9 cellular contexts compared by ENCODE assay signal in genomic region chr1:157558119-157558518, GRCh38. TPM values are rescaled to one million over a fixed set of nuclear protein-coding genes. Genes with fewer than 3 reads are reported as not detected.
"Had no signal": no experiment of that assay in that cellular context is flagged by ENCODE, and none has a peak within 500 bp of the region (broad histone marks: within the 10 kb centered on the region; RNA-seq: fewer than 3 reads in every experiment).

No MANE protein-coding gene starts in this region.

- FAIRE-seq: H1, H54, HepG2 had no signal

- H3K27ac Mint-ChIP-seq: GM23338, H9, IgD-negative memory B cell had no signal

- H2AFZ ChIP-seq: GM23338 had no signal

- H3K4me3 ChIP-seq: GM23338 had no signal

- H3K9me3 Mint-ChIP-seq: GM23338, H9, IgD-negative memory B cell had no signal

- ATAC-seq: GM23338, HepG2 had no signal

- H3K27ac ChIP-seq: HL-60 had no signal

- DNase-seq: H9, HCEC 1CT had no signal

- H3K4me3 Mint-ChIP-seq: GM23338, H9, IgD-negative memory B cell had no signal

- H3K36me3 Mint-ChIP-seq: IgD-negative memory B cell had no signal

- H3K27me3 Mint-ChIP-seq: IgD-negative memory B cell had no signal

- H3K4me2 ChIP-seq: GM23338 had no signal

RNA-seq across cellular contexts. Expression of gene FCRL5, which starts 5.8 kb away (rescaled TPM):
- total RNA-seq: HepG2, HT1080 had no signal
- polyA plus RNA-seq: HepG2 had no signal

RNA-seq across cellular contexts. Expression of gene FCRL4, which starts 39.8 kb away (rescaled TPM):
- total RNA-seq: GM23338, H1, H9, HepG2, HT1080 had no signal
- polyA plus RNA-seq: GM23338, H1, HepG2 had no signal
